ENCODE assay signal across 11 cellular contexts in the genomic region with DNA sequence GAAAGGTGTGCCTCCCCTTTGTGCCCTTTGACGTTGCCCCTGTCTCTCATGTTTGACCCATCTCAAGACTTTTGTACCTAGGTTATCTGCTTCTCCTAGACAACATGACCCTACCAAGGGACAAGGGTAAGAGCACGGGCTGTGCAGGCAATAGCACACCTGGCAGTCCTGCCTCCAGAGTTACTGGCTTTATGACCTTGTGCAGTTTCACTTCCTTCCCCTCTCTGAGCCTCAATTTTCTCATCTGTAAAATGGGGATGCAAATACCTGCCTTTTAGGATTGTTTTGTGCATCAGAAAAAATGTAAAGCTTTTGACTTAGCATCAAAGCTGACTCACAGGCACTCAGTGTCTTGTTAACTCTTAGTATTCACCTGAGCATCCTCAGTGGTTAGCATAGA. TPM values are rescaled to one million over a fixed set of nuclear protein-coding genes. Genes with fewer than 3 reads are reported as not detected.
DNase-seq lines count a peak whose midpoint lies in the region; ATAC-seq and TF ChIP-seq lines count a peak whose summit lies in the region.
"Had no signal": no experiment of that assay in that cellular context is flagged by ENCODE, and none has a peak within 500 bp of the region (broad histone marks: within the 10 kb centered on the region; RNA-seq: fewer than 3 reads in every experiment).

No MANE protein-coding gene starts in this region.

- H3K27ac ChIP-seq in IMR-90 (ENCODE audit: insufficient read depth, low read length) (no peak overlapping the region), angular gyrus (ENCODE audit: low read depth, low read length) (peak overlapping the region; percentile 52)
- H3K27ac ChIP-seq: left ventricle myocardium inferior, thoracic aorta had no signal

- no peak overlapping the region for H3K9ac ChIP-seq in IMR-90 (ENCODE audit: low read depth, low read length)

- no peak overlapping the region for H4K8ac ChIP-seq in IMR-90 (ENCODE audit: low read depth in 2 of 2, low read length in 2 of 2)

- no peak overlapping the region for H2AFZ ChIP-seq in IMR-90 (replicated peaks; ENCODE audit: low read length, poor library complexity)

- H2BK15ac ChIP-seq in IMR-90 (ENCODE audit: low read depth, low read length): no peak overlapping the region

- no peak overlapping the region for H4K91ac ChIP-seq in IMR-90 (ENCODE audit: insufficient read depth, low read depth, low read length)

- no peak overlapping the region for H3K4ac ChIP-seq in IMR-90 (ENCODE audit: low read depth, low read length)

- BruUV-seq in IMR-90 (replicated peaks; lab: Mats Ljungman, UMichigan): no TSS peak

- intact Hi-C loops in IMR-90 (cut with micrococcal nuclease): loop anchor here (10.0 kb wide), 1 partner anchor 379 kb away; no protein-coding TSS in a partner anchor
- intact Hi-C loops in Right ventricle myocardium superior (cut with DNase I): loop anchor here (5.0 kb wide), 1 partner anchor 37 kb away; a partner anchor contains a TSS

- peak overlapping the region; percentile 14 for H3K27ac Mint-ChIP-seq in activated T-cell treated with anti-CD3 and anti-CD28 coated beads, Interleukin-2, amount 50 U/mL, for 72 hours
- no peak overlapping the region for H3K27ac Mint-ChIP-seq in progenitor cell of endocrine pancreas

- no peak for ATAC-seq in activated T-cell treated with anti-CD3 and anti-CD28 coated beads, Interleukin-2, amount 50 U/mL, for 72 hours (replicated peaks in 1 of 2)
- ATAC-seq in activated T-cell treated with anti-CD3 and anti-CD28 coated beads, Interleukin-2, amount 50 U/mL, for 4 hours: no peak
- ATAC-seq in IMR-90 (ENCODE audit: low read depth) (no peak), Right ventricle myocardium superior (ENCODE audit: poor library complexity) (no peak), GM21723 (IDR thresholded peaks at IDR 0.05; ENCODE audit: unreplicated experiment) (no peak)

- peaks cover 52% of the 10 kb centered on the region for H3K4me1 Mint-ChIP-seq in activated T-cell treated with anti-CD3 and anti-CD28 coated beads, Interleukin-2, amount 50 U/mL, for 72 hours (ENCODE audit: low read depth)
- peaks cover 52% of the 10 kb centered on the region for H3K4me1 Mint-ChIP-seq in activated T-cell treated with anti-CD3 and anti-CD28 coated beads, Interleukin-2, amount 50 U/mL, for 4 hours (ENCODE audit: low read depth)
- peaks cover 5% of the 10 kb centered on the region for H3K4me1 Mint-ChIP-seq in progenitor cell of endocrine pancreas (ENCODE audit: low read depth)

- no peak for TF ChIP-seq RAD21 in IMR-90 (IDR thresholded peaks at IDR 0.05; ENCODE audit: low read length)

- no peaks in the 10 kb centered on the region for H3K9me3 ChIP-seq in IMR-90 (ENCODE audit: control insufficient read depth, insufficient read depth, low read length)
- H3K9me3 ChIP-seq: left ventricle myocardium inferior, thoracic aorta had no signal

- no peak overlapping the region for H3K18ac ChIP-seq in IMR-90 (ENCODE audit: low read depth, low read length)

- no peak overlapping the region for H3K14ac ChIP-seq in IMR-90 (replicated peaks; ENCODE audit: low read depth, low read length)

- H3K36me3 ChIP-seq in IMR-90 (ENCODE audit: control insufficient read depth, insufficient read depth, low read length): no peaks in the 10 kb centered on the region
- H3K36me3 ChIP-seq: left ventricle myocardium inferior, thoracic aorta had no signal

- dilution Hi-C loops in IMR-90 (cut with HindIII; ENCODE audit: low sequenced_read_pairs, unreplicated experiment): no loop called here

- no peaks in the 10 kb centered on the region for H3K27me3 ChIP-seq in IMR-90 (ENCODE audit: control insufficient read depth, insufficient read depth, low read length)

- H2AK5ac ChIP-seq in IMR-90 (ENCODE audit: low read depth, low read length): no peak overlapping the region

- no peak overlapping the region for H2BK5ac ChIP-seq in IMR-90 (ENCODE audit: low read depth, low read length, poor library complexity, severe bottlenecking)

- peaks cover 29% of the 10 kb centered on the region for H3K9me1 ChIP-seq in IMR-90 (ENCODE audit: insufficient read depth, low read length)

- no peaks in the 10 kb centered on the region for H3K27me3 Mint-ChIP-seq in activated T-cell treated with anti-CD3 and anti-CD28 coated beads, Interleukin-2, amount 50 U/mL, for 72 hours (ENCODE audit: low read depth)
- H3K27me3 Mint-ChIP-seq in activated T-cell treated with anti-CD3 and anti-CD28 coated beads, Interleukin-2, amount 50 U/mL, for 4 hours (ENCODE audit: low read depth): no peaks in the 10 kb centered on the region
- peaks cover 8% of the 10 kb centered on the region for H3K27me3 Mint-ChIP-seq in progenitor cell of endocrine pancreas

- no peak for DNase-seq in activated T-cell treated with anti-CD3 and anti-CD28 coated beads, Interleukin-2, amount 50 U/mL, for 72 hours
- no peak for DNase-seq in activated T-cell treated with anti-CD3 and anti-CD28 coated beads, Interleukin-2, amount 50 U/mL, for 4 hours
- DNase-seq in IMR-90: no peak
- peak; percentile 0 for DNase-seq in progenitor cell of endocrine pancreas (ENCODE audit: low spot score, unreplicated experiment)
- no peak for DNase-seq in T-helper 9 cell
- no peak for DNase-seq in Right ventricle myocardium superior
- DNase-seq: left ventricle myocardium inferior, NCI-H187 treated with DMSO at 0.1 percent for 48 hours had no signal

- H2BK120ac ChIP-seq in IMR-90 (ENCODE audit: low read depth, low read length): no peak overlapping the region

- peak overlapping the region; percentile 39 for H2AK9ac ChIP-seq in IMR-90 (replicated peaks; ENCODE audit: low read depth, low read length, poor library complexity)

- no peak overlapping the region for H4K5ac ChIP-seq in IMR-90 (ENCODE audit: low read depth, low read length)

- POLR2A ChIA-PET in IMR-90 (lab: Charles Lee; ENCODE audit: unreplicated experiment): no interaction called here

- no peaks in the 10 kb centered on the region for H3K9me3 Mint-ChIP-seq in activated T-cell treated with anti-CD3 and anti-CD28 coated beads, Interleukin-2, amount 50 U/mL, for 72 hours
- H3K9me3 Mint-ChIP-seq in activated T-cell treated with anti-CD3 and anti-CD28 coated beads, Interleukin-2, amount 50 U/mL, for 4 hours: no peaks in the 10 kb centered on the region
- no peaks in the 10 kb centered on the region for H3K9me3 Mint-ChIP-seq in progenitor cell of endocrine pancreas (ENCODE audit: low read depth)

- peaks cover 0 to 12% of the 10 kb centered on the region in 2 donors for H3K36me3 Mint-ChIP-seq in activated T-cell treated with anti-CD3 and anti-CD28 coated beads, Interleukin-2, amount 50 U/mL, for 72 hours (ENCODE audit: insufficient read depth in 2 of 2)
- H3K36me3 Mint-ChIP-seq in activated T-cell treated with anti-CD3 and anti-CD28 coated beads, Interleukin-2, amount 50 U/mL, for 4 hours (ENCODE audit: insufficient read depth): peaks cover 22% of the 10 kb centered on the region
- H3K36me3 Mint-ChIP-seq in progenitor cell of endocrine pancreas (ENCODE audit: insufficient read depth): peaks cover 6% of the 10 kb centered on the region

- no peak overlapping the region for H3K23ac ChIP-seq in IMR-90 (ENCODE audit: low read depth, low read length)

- H3K56ac ChIP-seq in IMR-90 (ENCODE audit: extremely low read depth, insufficient read depth, low read length): no peak overlapping the region

- in situ Hi-C loops in IMR-90 (cut with MboI; ENCODE audit: low sequenced_read_pairs): no loop called here

- no peak for TF ChIP-seq POLR2A in IMR-90 (IDR thresholded peaks at IDR 0.05; ENCODE audit: low read depth, low read length)

- TF ChIP-seq CTCF in IMR-90 (conservative IDR thresholded peaks at IDR 0.05; ENCODE audit: low read depth, low read length): no peak
- TF ChIP-seq CTCF in progenitor cell of endocrine pancreas (IDR thresholded peaks at IDR 0.05; ENCODE audit: unreplicated experiment): no peak

- no peak overlapping the region for H3K4me3 Mint-ChIP-seq in activated T-cell treated with anti-CD3 and anti-CD28 coated beads, Interleukin-2, amount 50 U/mL, for 72 hours
- H3K4me3 Mint-ChIP-seq in activated T-cell treated with anti-CD3 and anti-CD28 coated beads, Interleukin-2, amount 50 U/mL, for 4 hours: no peak overlapping the region
- H3K4me3 Mint-ChIP-seq in progenitor cell of endocrine pancreas (ENCODE audit: low read depth): no peak overlapping the region

- WGBS in IMR-90 (ENCODE audit: extremely low coverage in 2 of 2, insufficient read length in 1 of 2), 2 experiments: 80% methylated on average over 1 of the region's 2 CpGs; no CpG with 5 or more reads in 1 of the 2 experiments

- no peak overlapping the region for H3K4me2 ChIP-seq in IMR-90 (ENCODE audit: low read depth, low read length)

- H4K20me1 ChIP-seq in IMR-90 (ENCODE audit: insufficient read depth, low read length): 0 out of 2 replicates have a peak, but pooled peaks cover 2% of the 10 kb centered on the region

- CTCF ChIA-PET in IMR-90 (lab: Yijun Ruan, JAX): no interaction called here

- H3K4me1 ChIP-seq in IMR-90 (ENCODE audit: control insufficient read depth, insufficient read depth, low read length): peaks cover 20% of the 10 kb centered on the region

- H2BK20ac ChIP-seq in IMR-90 (ENCODE audit: low read depth, low read length): no peak overlapping the region

- peaks cover 0 to 22% of the 10 kb centered on the region in 2 experiments; a peak in 2 of 4 replicates for H3K79me1 ChIP-seq in IMR-90 (ENCODE audit: low read depth in 1 of 2, low read length in 2 of 2)

- H3K4me3 ChIP-seq in IMR-90 (ENCODE audit: insufficient read depth, low read depth, low read length): no peak overlapping the region
- H3K4me3 ChIP-seq: left ventricle myocardium inferior, thoracic aorta had no signal

TF ChIP-seq in IMR-90, 13 proteins besides CTCF, POLR2A, EP300 and RAD21 (continues in another document):
- TF ChIP-seq MXI1 (IDR thresholded peaks at IDR 0.05; ENCODE audit: borderline replicate concordance, low read depth, low read length): no peak
- TF ChIP-seq, protein P1, sequence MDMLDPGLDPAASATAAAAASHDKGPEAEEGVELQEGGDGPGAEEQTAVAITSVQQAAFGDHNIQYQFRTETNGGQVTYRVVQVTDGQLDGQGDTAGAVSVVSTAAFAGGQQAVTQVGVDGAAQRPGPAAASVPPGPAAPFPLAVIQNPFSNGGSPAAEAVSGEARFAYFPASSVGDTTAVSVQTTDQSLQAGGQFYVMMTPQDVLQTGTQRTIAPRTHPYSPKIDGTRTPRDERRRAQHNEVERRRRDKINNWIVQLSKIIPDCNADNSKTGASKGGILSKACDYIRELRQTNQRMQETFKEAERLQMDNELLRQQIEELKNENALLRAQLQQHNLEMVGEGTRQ (IDR thresholded peaks at IDR 0.05; ENCODE audit: low read depth, low read length): no peak
- no peak for TF ChIP-seq MAFK (IDR thresholded peaks at IDR 0.05; ENCODE audit: low read depth, low read length)
- no peak for TF ChIP-seq NFE2L2 (IDR thresholded peaks at IDR 0.05; ENCODE audit: low read depth, low read length)

RNA-seq across cellular contexts. Expression of a gene that starts 36.4 kb away (rescaled TPM):
- total RNA-seq in activated T-cell treated with anti-CD3 and anti-CD28 coated beads, Interleukin-2, amount 50 U/mL, for 72 hours: 10 to 100 TPM; 72.8 to 86.8 TPM
- total RNA-seq in activated T-cell treated with anti-CD3 and anti-CD28 coated beads, Interleukin-2, amount 50 U/mL, for 4 hours: 100 to 1,000 TPM in 2 of 3 donors, 10 to 100 TPM in 1; 90.7 to 103 (median 101) TPM
- total RNA-seq in IMR-90 (2012; rRNA removed): 11.3 and 15.6 TPM in 2 replicates
- 3.3 and 4.6 TPM in 2 replicates for polyA plus RNA-seq in IMR-90 (2012; rRNA removed)
- polyA plus RNA-seq in IMR-90 (2012; cell fraction: cytosol; rRNA removed): 0.54 and 0.71 TPM in 2 replicates
- 1.1 and 8.4 TPM in 2 replicates for polyA plus RNA-seq in IMR-90 (2012; cell fraction: nucleus; rRNA removed; ENCODE audit: low replicate concordance)
- 25.7 and 30.2 TPM in 2 replicates for total RNA-seq in progenitor cell of endocrine pancreas
- 31.1 TPM for total RNA-seq in Right ventricle myocardium superior
